Comparison of ENCODE assay signal across 9 cellular contexts in the genomic region with DNA sequence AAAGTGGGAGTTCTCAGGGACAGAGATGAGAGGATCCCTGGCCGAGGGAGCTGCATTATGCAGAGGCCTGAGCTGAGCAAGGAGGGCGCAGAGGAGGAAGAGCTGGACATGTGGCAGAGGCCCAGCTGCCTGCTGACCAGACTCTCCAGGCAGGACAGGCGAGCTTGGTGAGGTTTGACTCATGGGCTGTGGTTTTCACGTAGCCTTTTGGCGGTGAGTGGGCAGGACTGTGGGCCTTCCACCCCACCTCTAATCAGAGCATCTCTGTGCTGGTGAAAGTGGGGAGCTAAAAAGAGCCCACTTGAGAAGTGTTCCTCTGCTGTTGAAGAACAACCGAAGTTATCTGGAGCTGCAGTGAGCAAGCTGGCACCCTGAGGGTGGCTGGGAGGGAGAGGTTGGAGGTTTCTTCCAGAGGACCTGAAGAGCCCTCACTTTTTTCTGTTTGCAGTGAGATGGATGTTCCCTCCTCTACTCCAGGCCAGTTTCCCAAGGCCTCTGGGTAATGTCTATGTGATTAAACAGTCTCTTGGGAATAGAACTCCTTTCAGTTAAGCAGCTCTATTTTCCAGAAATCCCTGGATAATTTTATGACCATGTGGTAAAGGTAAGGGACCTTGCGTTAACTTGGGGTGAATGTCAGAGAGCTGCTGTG.
DNase-seq lines count a peak whose midpoint lies in the region; ATAC-seq and FAIRE-seq lines count a peak whose summit lies in the region.
"Had no signal": no experiment of that assay in that cellular context is flagged by ENCODE, and none has a peak within 500 bp of the region (broad histone marks: within the 10 kb centered on the region; RNA-seq: fewer than 3 reads in every experiment).

No MANE protein-coding gene starts in this region.

- FAIRE-seq in RCC 7860 (lab: Jason Lieb, UNC) = no peak

- ATAC-seq in HG02623 (IDR thresholded peaks at IDR 0.05; ENCODE audit: unreplicated experiment) (no peak), HG03520 (IDR thresholded peaks at IDR 0.05; ENCODE audit: unreplicated experiment) (no peak)

- DNase-seq in AG08396 (ENCODE audit: low spot score) (peak; percentile 88), RCC 7860 (ENCODE audit: low spot score) (peak; percentile 16), fibroblast of gingiva (ENCODE audit: low read depth) (peak; percentile 61), non-pigmented ciliary epithelial cell (ENCODE audit: low read depth) (peak; percentile 68), NCI-H146 (lab: John Stamatoyannopoulos, UW) (no peak), SHP77 (lab: John Stamatoyannopoulos, UW) (no peak)
- DNase-seq: effector memory CD4-positive, alpha-beta T cell had no signal

Comparison
In these comparisons a context has a peak if more than half of its experiments do, and no peak if none do; other contexts are left out.
1. DNase-seq: peak in AG08396 (single experiment), RCC 7860 (single experiment), fibroblast of gingiva (single experiment) and non-pigmented ciliary epithelial cell (single experiment); none in NCI-H146 (single experiment) and SHP77 (0 of 2).